ENCODE assay signal across 1 cellular context in genomic region chr14:64194404-64194803, GRCh38.
TF ChIP-seq lines count a peak whose summit lies in the region.

No MANE protein-coding gene starts in this region.

TF ChIP-seq in HepG2, 621 proteins besides CTCF, POLR2A, EP300 and RAD21 (continued from another document):
- TF ChIP-seq SRSF4 (IDR thresholded peaks at IDR 0.05; ENCODE audit: low read depth, low read length, poor library complexity, severe bottlenecking) = no peak
